ENCODE assay signal across 8 cellular contexts in genomic region chr2:149587220-149587949, GRCh38. TPM values are rescaled to one million over a fixed set of nuclear protein-coding genes. Genes with fewer than 3 reads are reported as not detected.
DNase-seq lines count a peak whose midpoint lies in the region; ATAC-seq and TF ChIP-seq lines count a peak whose summit lies in the region.

MMADHC (minus strand) TSS chr2:149587775; CDS start chr2:149587097, 678 bp downstream.

- peak within 1 kb of the TSS; percentile 95 for H3K27ac ChIP-seq in right cardiac atrium (ENCODE audit: low read length)
- peak within 1 kb of the TSS; percentile 93 for H3K27ac ChIP-seq in vagina

- H3K9me3 ChIP-seq in right cardiac atrium (ENCODE audit: control insufficient read depth, low read length) (no peaks in the 10 kb centered on the region), vagina (no peaks in the 10 kb centered on the region)

- no peaks in the 10 kb centered on the region for H3K4me1 ChIP-seq in right cardiac atrium (ENCODE audit: control insufficient read depth, insufficient read depth, low read length)
- peaks cover 40% of the 10 kb centered on the region for H3K4me1 ChIP-seq in vagina

- H3K36me3 ChIP-seq in vagina = no peaks in the 10 kb centered on the region

- no peaks in the 10 kb centered on the region for H3K27me3 ChIP-seq in right cardiac atrium (ENCODE audit: control insufficient read depth, insufficient read depth)
- H3K27me3 ChIP-seq in vagina = no peaks in the 10 kb centered on the region

- TF ChIP-seq CTCF in vagina (IDR thresholded peaks at IDR 0.05) = no peak

- ATAC-seq in GM18499 (IDR thresholded peaks at IDR 0.05; ENCODE audit: insufficient read depth, unreplicated experiment) = peak; percentile 96
- ATAC-seq in HG02943 (IDR thresholded peaks at IDR 0.05; ENCODE audit: low read depth, unreplicated experiment) = peak; percentile 98
- peak; percentile 99 for ATAC-seq in right cardiac atrium

- under 1% methylated on average over 45 of the region's 45 CpGs for WGBS in right cardiac atrium

- DNase-seq in NCI-H187 treated with DMSO at 0.1 percent for 48 hours (lab: John Stamatoyannopoulos, UW) = peak; percentile 63
- DNase-seq in anterior cingulate cortex (lab: John Stamatoyannopoulos, UW) = peak; percentile 61 to 96 (median 88)
- peak; percentile 96 to 98 (median 97) for DNase-seq in right cardiac atrium
- peak; percentile 92 for DNase-seq in putamen (ENCODE audit: low spot score)
- peak in 1 of 2 donors; percentile 97 for DNase-seq in vagina (ENCODE audit: extremely low spot score in 2 of 2)

- H3K4me3 ChIP-seq in right cardiac atrium (ENCODE audit: low read length) (peak within 1 kb of the TSS; percentile 72), vagina (peak within 1 kb of the TSS; percentile 84 to 85)

- TF ChIP-seq POLR2A in vagina (IDR thresholded peaks at IDR 0.05) = peak in 1 of 2 donors; percentile 75

- intact Hi-C loops in T-helper 2 cell treated with Interferon-gamma antibody and Interleukin-4, amounts not matched to agents 100 ng/mL and 5 ng/mL, for 36 hours (cut with micrococcal nuclease) = loop anchor here (1.0 to 5.0 kb wide), 8 partner anchors 10 to 1825 kb away; partner anchors contain the start of genes KIF5C, NMI, ORC4 and RBM43
- intact Hi-C loops in right cardiac atrium (cut with DNase I) (no loop called here), vagina (cut with DNase I) (loop anchor here (5.0 kb wide), 1 partner anchor 900 kb away; the partner anchor contains the start of gene RND3)

RNA-seq across cellular contexts. Expression of gene MMADHC, which starts in this region (rescaled TPM):
- 102 and 108 TPM in 2 replicates for total RNA-seq in T-helper 2 cell treated with Interferon-gamma antibody and Interleukin-4, amounts not matched to agents 100 ng/mL and 5 ng/mL, for 36 hours
- 100 to 1,000 TPM in 1 of 4 donors, 10 to 100 TPM in 3; 81.0 to 106 (median 93.9) TPM for total RNA-seq in right cardiac atrium
- 80.4 TPM for polyA plus RNA-seq in right cardiac atrium
- total RNA-seq in vagina = 48.1 TPM

Comparison
In these comparisons a context has a peak if more than half of its experiments do, and no peak if none do; other contexts are left out.
1. intact Hi-C loops: an anchor here in T-helper 2 cell treated with Interferon-gamma antibody and Interleukin-4, amounts not matched to agents 100 ng/mL and 5 ng/mL, for 36 hours (1.0 to 5.0 kb wide) and vagina (5.0 kb wide); none called in right cardiac atrium.